8 cellular contexts compared by ENCODE assay signal in genomic region chr10:69866688-69867461, GRCh38.
DNase-seq lines count a peak whose midpoint lies in the region; ATAC-seq and TF ChIP-seq lines count a peak whose summit lies in the region.

No MANE protein-coding gene starts in this region.

- peak; percentile 21 for DNase-seq in Caki2 (ENCODE audit: low read depth)
- DNase-seq in glutamatergic neuron: peak; percentile 44
- DNase-seq in DMS53 treated with DMSO at 0.1 percent for 48 hours (lab: John Stamatoyannopoulos, UW; ENCODE audit: unreplicated experiment): no peak
- no peak for DNase-seq in SIG-M5 treated with dmso at 0.1 percent for 504 hours (lab: John Stamatoyannopoulos, UW; ENCODE audit: unreplicated experiment)
- no peak for DNase-seq in CD14-positive monocyte (ENCODE audit: low spot score)

- TF ChIP-seq CTCF in glutamatergic neuron (IDR thresholded peaks at IDR 0.05; ENCODE audit: partially characterized antibody, unreplicated experiment) (no peak), parathyroid adenoma (IDR thresholded peaks at IDR 0.05) (no peak), CD14-positive monocyte (IDR thresholded peaks at IDR 0.05) (no peak)

- H3K36me3 Mint-ChIP-seq in glutamatergic neuron (ENCODE audit: unreplicated experiment) (no peaks in the 10 kb centered on the region), CD14-positive monocyte (no peaks in the 10 kb centered on the region)

- no peak overlapping the region for H3K27ac ChIP-seq in parathyroid adenoma

- no peaks in the 10 kb centered on the region for H3K36me3 ChIP-seq in parathyroid adenoma (ENCODE audit: control insufficient read depth, insufficient read depth, low read length)

- H3K9me3 Mint-ChIP-seq in glutamatergic neuron (ENCODE audit: unreplicated experiment): peaks cover 1% of the 10 kb centered on the region
- H3K9me3 Mint-ChIP-seq in CD14-positive monocyte: peaks cover 0 to 1% (median 0%) of the 10 kb centered on the region in 7 donors

- ATAC-seq in SK-N-SH treated with all-trans-retinoic acid at 6 μM for 48 hours: peak; percentile 90
- ATAC-seq in HG03039 (IDR thresholded peaks at IDR 0.05; ENCODE audit: unreplicated experiment): no peak

- in situ Hi-C loops in Caki2 (cut with HindIII; ENCODE audit: low pct_unique_long_range_greater_than_20kb, low sequenced_read_pairs): no loop called here

- peak overlapping the region; percentile 52 for H3K4me3 Mint-ChIP-seq in glutamatergic neuron (ENCODE audit: unreplicated experiment)
- H3K4me3 Mint-ChIP-seq in CD14-positive monocyte: no peak overlapping the region

- no peaks in the 10 kb centered on the region for H3K27me3 ChIP-seq in parathyroid adenoma (ENCODE audit: control insufficient read depth, insufficient read depth, low read length)

- no peak overlapping the region for H3K4me2 ChIP-seq in parathyroid adenoma (ENCODE audit: low read length)

- H3K4me1 Mint-ChIP-seq in glutamatergic neuron (ENCODE audit: low read depth, unreplicated experiment) (peaks cover 5% of the 10 kb centered on the region), CD14-positive monocyte (no peaks in the 10 kb centered on the region)

- intact Hi-C loops in CD14-positive monocyte (cut with micrococcal nuclease): no loop called here

- H3K79me2 ChIP-seq in parathyroid adenoma: no peaks in the 10 kb centered on the region

- H3K9ac ChIP-seq in parathyroid adenoma: no peak overlapping the region

- H3K4me1 ChIP-seq in parathyroid adenoma: peaks cover 4% of the 10 kb centered on the region

- H3K4me3 ChIP-seq in parathyroid adenoma (ENCODE audit: low read depth, low read length): no peak overlapping the region

- peak overlapping the region; percentile 51 for H2AFZ ChIP-seq in parathyroid adenoma

- H3K27ac Mint-ChIP-seq in glutamatergic neuron (ENCODE audit: unreplicated experiment) (peak overlapping the region; percentile 72), CD14-positive monocyte (peak overlapping the region in 2 of 7 donors; percentile 8 to 85)

- no peaks in the 10 kb centered on the region for H3K9me3 ChIP-seq in parathyroid adenoma (ENCODE audit: control insufficient read depth, low read length)

- peaks cover 9% of the 10 kb centered on the region for H3K27me3 Mint-ChIP-seq in glutamatergic neuron (ENCODE audit: unreplicated experiment)
- H3K27me3 Mint-ChIP-seq in CD14-positive monocyte (ENCODE audit: low read depth in 3 of 3): peaks cover 6 to 8% (median 6%) of the 10 kb centered on the region in 3 donors

TF ChIP-seq in SK-N-SH treated with all-trans-retinoic acid at 6 μM for 48 hours, 23 proteins besides CTCF, POLR2A, EP300 and RAD21:
- no peak for TF ChIP-seq ZFP3 (CRISPR knock-in tag; IDR thresholded peaks at IDR 0.05)
- TF ChIP-seq CREB5 (CRISPR knock-in tag; IDR thresholded peaks at IDR 0.05; ENCODE audit: low read depth): no peak
- TF ChIP-seq SNAI2 (CRISPR knock-in tag; IDR thresholded peaks at IDR 0.05): no peak
- peak; percentile 40; the same call in 1 of the 2 replicates for TF ChIP-seq TSHZ2 (CRISPR knock-in tag; IDR thresholded peaks at IDR 0.05)
- no peak for TF ChIP-seq ARNTL (CRISPR knock-in tag; IDR thresholded peaks at IDR 0.05; ENCODE audit: borderline replicate concordance, low read depth)
- TF ChIP-seq CSDC2 (CRISPR knock-in tag; IDR thresholded peaks at IDR 0.05): no peak
- no peak for TF ChIP-seq ESRRG (CRISPR knock-in tag; IDR thresholded peaks at IDR 0.05)
- no peak for TF ChIP-seq GLIS3 (CRISPR knock-in tag; IDR thresholded peaks at IDR 0.05)

Comparison
In these comparisons a context has a peak if more than half of its experiments do, and no peak if none do; other contexts are left out.
1. DNase-seq: peak in Caki2 (single experiment) and glutamatergic neuron (single experiment); none in DMS53 treated with DMSO at 0.1 percent for 48 hours (single experiment), SIG-M5 treated with dmso at 0.1 percent for 504 hours (single experiment) and CD14-positive monocyte (single experiment).